Comparison of ENCODE assay signal across 8 cellular contexts in the genomic region with DNA sequence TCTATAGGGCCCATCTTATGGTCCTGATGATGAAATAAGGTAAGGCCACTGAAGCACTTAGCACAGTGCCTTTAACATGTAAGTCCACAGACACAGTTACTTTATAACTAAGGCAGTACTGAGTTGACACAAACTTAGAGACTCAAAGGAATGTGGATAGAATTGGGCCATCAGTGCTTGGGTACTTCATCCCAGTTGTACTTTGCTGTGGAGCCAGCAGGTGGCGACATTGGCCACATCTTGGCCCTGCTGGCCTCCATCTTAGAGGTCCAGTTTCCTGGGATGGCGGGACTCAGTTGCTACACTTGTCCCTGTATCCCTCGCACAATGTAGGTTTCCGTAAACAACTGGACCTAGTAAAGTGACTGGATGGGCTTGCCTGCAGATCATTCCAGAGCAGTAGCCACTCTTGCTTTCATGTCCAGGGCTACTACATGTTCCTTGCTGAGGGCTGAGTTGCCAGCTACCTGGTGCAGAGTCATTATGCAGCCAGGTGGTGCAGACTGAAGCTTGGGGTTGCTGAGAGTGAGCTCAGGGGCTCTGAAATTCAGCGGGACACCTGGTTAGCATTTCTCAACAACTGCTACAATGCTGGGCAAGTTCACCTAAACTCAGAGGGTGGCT. TPM values are rescaled to one million over a fixed set of nuclear protein-coding genes. Genes with fewer than 3 reads are reported as not detected.
DNase-seq lines count a peak whose midpoint lies in the region; ATAC-seq and TF ChIP-seq lines count a peak whose summit lies in the region.

No MANE protein-coding gene starts in this region.

- H3K27me3 ChIP-seq in SJCRH30 = no peaks in the 10 kb centered on the region
- H3K27me3 ChIP-seq in heart left ventricle = no peaks in the 10 kb centered on the region

- H3K9me3 Mint-ChIP-seq in Calu3 (ENCODE audit: low read depth, unreplicated experiment) = no peaks in the 10 kb centered on the region
- H3K9me3 Mint-ChIP-seq in activated naive CD4-positive, alpha-beta T cell treated with anti-CD3 and anti-CD28 coated beads, Interleukin-2, amount 50 U/mL, for 24 hours = no peaks in the 10 kb centered on the region

- TF ChIP-seq POLR2A in heart left ventricle (IDR thresholded peaks at IDR 0.05) = no peak

- 40 to 68% (median 56%) methylated on average over 3 to 5 of the region's 5 CpGs for WGBS in heart left ventricle, 4 donors

- peaks cover 59% of the 10 kb centered on the region for H3K36me3 Mint-ChIP-seq in Calu3 (ENCODE audit: insufficient read depth, unreplicated experiment)
- H3K36me3 Mint-ChIP-seq in activated naive CD4-positive, alpha-beta T cell treated with anti-CD3 and anti-CD28 coated beads, Interleukin-2, amount 50 U/mL, for 24 hours = peaks cover 16% of the 10 kb centered on the region

- H3K36me3 ChIP-seq in SJCRH30 = peaks cover 48% of the 10 kb centered on the region
- peaks cover 0 to 55% (median 38%) of the 10 kb centered on the region in 9 donors for H3K36me3 ChIP-seq in heart left ventricle

- DNase-seq in Calu3 = peak; percentile 77
- DNase-seq in HUDEP-2 (lab: John Stamatoyannopoulos, UW; ENCODE audit: unreplicated experiment in 76 of 76) = peak in 63 of 76 experiments; percentile 4 to 72 (median 43)
- DNase-seq in SJCRH30 = peak; percentile 58 to 82
- DNase-seq in heart left ventricle = peak; percentile 40 to 82 (median 64)
- DNase-seq in putamen (ENCODE audit: low spot score) = peak; percentile 64
- no peak for DNase-seq in GF-D8 (lab: John Stamatoyannopoulos, UW)

- no peaks in the 10 kb centered on the region for H3K9me3 ChIP-seq in SJCRH30 (replicated peaks)
- no peaks in the 10 kb centered on the region for H3K9me3 ChIP-seq in heart left ventricle

- H3K4me1 Mint-ChIP-seq in Calu3 (ENCODE audit: low read depth, unreplicated experiment) = peaks cover 41% of the 10 kb centered on the region
- H3K4me1 Mint-ChIP-seq in activated naive CD4-positive, alpha-beta T cell treated with anti-CD3 and anti-CD28 coated beads, Interleukin-2, amount 50 U/mL, for 24 hours = peaks cover 34% of the 10 kb centered on the region

- H3K27ac Mint-ChIP-seq in Calu3 (ENCODE audit: unreplicated experiment) = peak overlapping the region; percentile 23
- peak overlapping the region; percentile 30 for H3K27ac Mint-ChIP-seq in activated naive CD4-positive, alpha-beta T cell treated with anti-CD3 and anti-CD28 coated beads, Interleukin-2, amount 50 U/mL, for 24 hours

- no peaks in the 10 kb centered on the region for H3K27me3 Mint-ChIP-seq in Calu3 (ENCODE audit: unreplicated experiment)
- H3K27me3 Mint-ChIP-seq in activated naive CD4-positive, alpha-beta T cell treated with anti-CD3 and anti-CD28 coated beads, Interleukin-2, amount 50 U/mL, for 24 hours = no peaks in the 10 kb centered on the region

- H3K4me3 Mint-ChIP-seq in Calu3 (ENCODE audit: low read depth, unreplicated experiment) = no peak overlapping the region
- H3K4me3 Mint-ChIP-seq in activated naive CD4-positive, alpha-beta T cell treated with anti-CD3 and anti-CD28 coated beads, Interleukin-2, amount 50 U/mL, for 24 hours = no peak overlapping the region

- H3K4me3 ChIP-seq in SJCRH30 (no peak overlapping the region), heart left ventricle (no peak overlapping the region)

- BruUV-seq in Calu3 (replicated peaks; lab: Mats Ljungman, UMichigan) = no TSS peak

- CTCF ChIA-PET in Calu3 (lab: Charles Lee) = interaction anchor here (1.0 to 2.3 kb wide), 4 partner anchors 23 to 431 kb away, joined by 3 to 12 read pairs (median 8); partner anchors contain the start of gene CDKN2B

- H3K27ac ChIP-seq in SJCRH30 (no peak overlapping the region), heart left ventricle (peak overlapping the region in 6 of 12 donors; percentile 3 to 46 (median 24))

- intact Hi-C loops in Calu3 (cut with micrococcal nuclease; ENCODE audit: unreplicated experiment) = loop anchor here (1.0 to 10.0 kb wide), 8 partner anchors 159 to 639 kb away; no protein-coding TSS in a partner anchor
- intact Hi-C loops in heart left ventricle (cut with DNase I) = loop anchor here (2.0 to 10.0 kb wide), 21 partner anchors 62 to 642 kb away; partner anchors contain the start of genes CDKN2B (in 8 of the 10), DMRTA1 (in 2 of the 10), CDKN2A (in 1 of the 10) and CDKN2B-AS1 (in 1 of the 10)

- TF ChIP-seq CTCF in Calu3 (IDR thresholded peaks at IDR 0.05; ENCODE audit: unreplicated experiment) (peak; percentile 72), heart left ventricle (IDR thresholded peaks at IDR 0.05) (peak; percentile 66 to 87 (median 79))

- H3K4me1 ChIP-seq in SJCRH30 (no peaks in the 10 kb centered on the region), heart left ventricle (peaks cover 0 to 51% (median 24%) of the 10 kb centered on the region in 12 donors)

- ATAC-seq in GM19467 (IDR thresholded peaks at IDR 0.05; ENCODE audit: unreplicated experiment) = peak; percentile 59
- peak; percentile 37 to 76 (median 66) for ATAC-seq in heart left ventricle

RNA-seq across cellular contexts. Expression of gene MTAP, which starts 10.6 kb away (rescaled TPM):
- 139 and 177 TPM in 2 replicates for total RNA-seq in Calu3 (2022)
- total RNA-seq in SJCRH30 (2014; rRNA removed; shearing (Covaris generic)) = 50.5 and 53.1 TPM in 2 replicates
- total RNA-seq in heart left ventricle = 10 to 100 TPM; 12.6 to 27.3 (median 19.4) TPM
- 1 to 10 TPM; 5.4 to 6.6 TPM for polyA plus RNA-seq in heart left ventricle
